In the genomic region with DNA sequence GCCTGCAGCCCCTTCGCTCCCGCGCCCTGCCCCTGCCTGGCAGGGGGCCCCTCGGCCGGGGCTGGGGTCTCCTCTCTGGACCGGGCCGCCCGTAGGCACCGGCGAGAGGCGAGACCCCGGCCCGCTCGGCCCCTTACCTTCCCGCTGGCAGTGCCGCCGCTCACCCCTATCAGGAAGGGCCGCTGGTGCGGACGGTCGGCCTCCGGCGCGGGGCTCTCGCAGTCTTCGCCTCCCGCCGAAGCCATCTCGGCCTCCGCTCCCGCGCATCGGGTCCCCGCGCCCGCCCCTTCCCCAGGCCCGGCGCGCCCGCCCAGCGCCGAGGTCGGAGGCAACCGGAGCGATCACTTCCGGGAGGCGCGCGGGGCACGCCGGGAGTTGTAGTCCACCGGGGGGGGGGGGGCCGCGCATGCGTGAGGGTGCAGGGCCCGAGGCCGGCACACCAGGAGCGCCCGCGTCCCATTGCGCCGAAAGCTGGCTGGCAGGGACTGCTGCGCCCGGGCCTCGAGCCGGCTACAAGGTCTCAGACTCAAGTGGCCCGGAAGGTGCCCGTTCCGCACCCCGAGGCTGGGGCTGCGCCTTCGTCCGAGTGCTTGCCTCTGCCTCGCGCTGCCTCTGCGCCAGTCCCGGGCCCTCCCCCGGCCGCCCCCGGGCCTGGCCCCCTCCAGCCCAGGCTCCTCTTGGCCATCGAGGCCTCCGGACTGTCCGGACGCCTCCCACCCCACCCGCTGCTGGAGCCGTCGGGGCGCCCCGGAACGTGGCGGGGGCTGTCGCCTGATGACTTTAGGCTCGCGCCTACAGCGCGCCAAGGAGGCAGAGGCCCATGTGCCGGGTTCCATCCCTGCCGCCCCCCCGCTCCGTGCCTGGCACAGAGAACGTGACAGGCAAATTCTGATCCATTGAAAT, we compare ENCODE assay signal across 8 cellular contexts. TPM values are rescaled to one million over a fixed set of nuclear protein-coding genes. Genes with fewer than 3 reads are reported as not detected.
DNase-seq lines count a peak whose midpoint lies in the region; ATAC-seq, FAIRE-seq and TF ChIP-seq lines count a peak whose summit lies in the region.

A gene (minus strand): TSS at position 334 of the 903 bp plus-strand sequence. CDS start 89 bp downstream, at position 245.

- no peak for TF ChIP-seq RAD21 in H1 (IDR thresholded peaks at IDR 0.05 in 1 of 2, conservative IDR thresholded peaks at IDR 0.05 in 1 of 2; ENCODE audit: low read depth in 2 of 2, low read length in 2 of 2)

- H3K56ac ChIP-seq in H1 (replicated peaks; ENCODE audit: insufficient read length, low read depth, low read length): peak within 1 kb of the TSS; percentile 39

- DNase-seq in CD4-positive, alpha-beta memory T cell: peak; percentile 72 to 76 (median 72)
- peak; percentile 62 to 75 for DNase-seq in HL-60 (ENCODE audit: low read depth in 1 of 2, low spot score in 1 of 2)
- DNase-seq in NOMO-1 treated with DMSO at 0.1 percent for 48 hours (lab: John Stamatoyannopoulos, UW; ENCODE audit: unreplicated experiment): peak; percentile 59
- peak; percentile 35 to 52 (median 48) for DNase-seq in activated CD8-positive, alpha-beta memory T cell treated with anti-CD3 and anti-CD28 coated beads for 48 hours (ENCODE audit: low read depth in 2 of 3, low spot score in 2 of 3)
- peak; percentile 49 to 86 for DNase-seq in H1 (ENCODE audit: low read depth in 1 of 2, low spot score in 2 of 2)
- DNase-seq in mesenchymal stem cell: peak; percentile 80
- DNase-seq in stimulated activated CD8-positive, alpha-beta memory T cell treated with anti-CD3 and anti-CD28 coated beads, Interleukin-12 subunit alpha, Interleukin-12 subunit beta, amount 100 ng/mL, for 24 hours (ENCODE audit: extremely low read depth): peak; percentile 40

- H3K36me3 Mint-ChIP-seq in CD4-positive, alpha-beta memory T cell: peaks cover 14 to 23% of the 10 kb centered on the region in 2 donors

- H3K4ac ChIP-seq in H1 (replicated peaks; ENCODE audit: insufficient read length, low read depth, low read length) (peak within 1 kb of the TSS; percentile 6), mesenchymal stem cell (ENCODE audit: low read depth in 1 of 2, low read length in 2 of 2) (peak within 1 kb of the TSS; percentile 80 to 91)

- H2BK15ac ChIP-seq in H1 (ENCODE audit: low read length) (no peak within 1 kb of the TSS), mesenchymal stem cell (ENCODE audit: low read depth, poor library complexity, severe bottlenecking) (peak within 1 kb of the TSS; percentile 74)

- 0 out of 2 replicates have a peak within 1 kb of the TSS, but pooled peaks have one; percentile 6 for H2BK20ac ChIP-seq in H1 (ENCODE audit: low read length)

- TF ChIP-seq POLR2A in H1 (IDR thresholded peaks at IDR 0.05; ENCODE audit: control extremely low read depth in 1 of 2, low read depth in 2 of 2, low read length in 2 of 2): peak in 1 of 2 experiments; percentile 72; a peak in 2 of 3 replicates

- H2AK5ac ChIP-seq in H1 (ENCODE audit: low read depth, low read length) (no peak within 1 kb of the TSS), mesenchymal stem cell (ENCODE audit: low read length, severe bottlenecking) (no peak within 1 kb of the TSS)

- peaks cover 5% of the 10 kb centered on the region; the same call in 1 of the 2 replicates for H3K23me2 ChIP-seq in H1 (ENCODE audit: low read depth, low read length)

- H4K8ac ChIP-seq in H1 (ENCODE audit: extremely low read depth, insufficient read depth, low read length) (peak within 1 kb of the TSS; percentile 35; the same call in 1 of the 2 replicates), mesenchymal stem cell (ENCODE audit: low read length) (peak within 1 kb of the TSS; percentile 100)

- peak within 1 kb of the TSS; percentile 69 for H3K27ac ChIP-seq in CD4-positive, alpha-beta memory T cell (ENCODE audit: low read depth, low read length)
- peak within 1 kb of the TSS; percentile 53 for H3K27ac ChIP-seq in HL-60 (replicated peaks)
- no peak within 1 kb of the TSS; the same call in 1 of the 2 replicates for H3K27ac ChIP-seq in H1 (ENCODE audit: low read depth, low read length)
- no peak within 1 kb of the TSS for H3K27ac ChIP-seq in mesenchymal stem cell (ENCODE audit: low read length, poor library complexity, severe bottlenecking)

- FAIRE-seq in H1 (lab: Jason Lieb, UNC): no peak

- H4K91ac ChIP-seq in H1 (replicated peaks; ENCODE audit: insufficient read length, low read length): no peak within 1 kb of the TSS
- peak within 1 kb of the TSS; percentile 71 for H4K91ac ChIP-seq in mesenchymal stem cell (ENCODE audit: low read length)

- H3K27me3 Mint-ChIP-seq in CD4-positive, alpha-beta memory T cell: no peaks in the 10 kb centered on the region

- H3K4me2 ChIP-seq in H1 (ENCODE audit: insufficient read depth in 1 of 2, low read depth in 2 of 2, low read length in 2 of 2) (peak within 1 kb of the TSS; percentile 74 to 98), mesenchymal stem cell (ENCODE audit: low read length, poor library complexity, severe bottlenecking) (peak within 1 kb of the TSS; percentile 88)

- H3K14ac ChIP-seq in H1 (ENCODE audit: insufficient read length): no peak within 1 kb of the TSS
- H3K14ac ChIP-seq in mesenchymal stem cell (ENCODE audit: low read length in 2 of 2): peak within 1 kb of the TSS in 1 of 2 experiments; percentile 89

- H3K36me3 ChIP-seq in CD4-positive, alpha-beta memory T cell (ENCODE audit: insufficient read depth, low read length): peaks cover 26% of the 10 kb centered on the region
- H3K36me3 ChIP-seq in H1 (ENCODE audit: control insufficient read depth in 2 of 4, insufficient read depth in 4 of 4, low read length in 3 of 4): peaks cover 12 to 19% (median 18%) of the 10 kb centered on the region in 4 experiments; a peak in 7 of 8 replicates
- peaks cover 33 to 34% of the 10 kb centered on the region in 2 experiments for H3K36me3 ChIP-seq in mesenchymal stem cell (ENCODE audit: control insufficient read depth in 1 of 2, insufficient read depth in 2 of 2, low read depth in 1 of 2, low read length in 2 of 2)

- POLR2A ChIA-PET in CD4-positive, alpha-beta memory T cell (lab: Charles Lee; ENCODE audit: partially characterized antibody): interaction anchor here (0.9 to 1.7 kb wide), 3 partner anchors 8 to 48 kb away, joined by 3 to 4 read pairs (median 4); no protein-coding TSS in a partner anchor
- POLR2A ChIA-PET in H1 (lab: Charles Lee; ENCODE audit: partially characterized antibody): interaction anchor here (0.6 to 1.6 kb wide), 4 partner anchors 11 to 34 kb away, joined by 3 to 7 read pairs (median 4); a partner anchor contains a TSS

- TF ChIP-seq EP300 in H1 (IDR thresholded peaks at IDR 0.05; ENCODE audit: borderline replicate concordance in 1 of 2, low read depth in 2 of 2, low read length in 2 of 2): no peak

- CTCF ChIA-PET in CD4-positive, alpha-beta memory T cell (lab: Charles Lee; ENCODE audit: partially characterized antibody): no interaction called here
- CTCF ChIA-PET in H1 (lab: Charles Lee; ENCODE audit: partially characterized antibody): no interaction called here

- H3K79me2 ChIP-seq in H1 (ENCODE audit: control insufficient read depth in 1 of 2, insufficient read depth in 2 of 2, low read length in 2 of 2): peaks cover 0 to 6% of the 10 kb centered on the region in 2 experiments; a peak in 1 of 4 replicates

- H2BK5ac ChIP-seq in H1 (ENCODE audit: low read depth, low read length) (no peak within 1 kb of the TSS), mesenchymal stem cell (ENCODE audit: low read depth, low read length, poor library complexity, severe bottlenecking) (no peak within 1 kb of the TSS)

- ATAC-seq in GM19438 (IDR thresholded peaks at IDR 0.05; ENCODE audit: low read depth, unreplicated experiment): peak; percentile 78

- no peak within 1 kb of the TSS for H4K5ac ChIP-seq in H1 (ENCODE audit: insufficient read length, low read depth, low read length)

- H3K4me3 Mint-ChIP-seq in CD4-positive, alpha-beta memory T cell: peak within 1 kb of the TSS; percentile 69 to 84 (median 74)

- no peaks in the 10 kb centered on the region for H3K9me3 ChIP-seq in CD4-positive, alpha-beta memory T cell (ENCODE audit: control insufficient read depth in 1 of 2, low read length in 2 of 2)
- no peaks in the 10 kb centered on the region for H3K9me3 ChIP-seq in H1 (ENCODE audit: insufficient read depth in 2 of 2, low read depth in 1 of 2, low read length in 1 of 2)
- no peaks in the 10 kb centered on the region for H3K9me3 ChIP-seq in mesenchymal stem cell (ENCODE audit: control insufficient read depth, low read length)

- H3K4me1 Mint-ChIP-seq in CD4-positive, alpha-beta memory T cell: peaks cover 12 to 52% (median 25%) of the 10 kb centered on the region in 4 donors

- H3K9me3 Mint-ChIP-seq in CD4-positive, alpha-beta memory T cell: no peaks in the 10 kb centered on the region

- TF ChIP-seq CTCF in HL-60 (IDR thresholded peaks at IDR 0.05; ENCODE audit: insufficient read depth, low read length) (no peak), H1 (IDR thresholded peaks at IDR 0.05; ENCODE audit: control extremely low read depth in 1 of 3, insufficient read depth in 1 of 3, low read depth in 1 of 3, low read length in 3 of 3) (no peak)

- H4K20me1 ChIP-seq in H1 (replicated peaks in 1 of 2; ENCODE audit: control insufficient read depth in 1 of 2, insufficient read depth in 2 of 2, low read length in 2 of 2): peaks cover 0 to 4% of the 10 kb centered on the region in 2 experiments

- H3K18ac ChIP-seq in H1 (ENCODE audit: extremely low read depth, low read length) (no peak within 1 kb of the TSS; the same call in 1 of the 2 replicates), mesenchymal stem cell (ENCODE audit: low read depth in 1 of 2, low read length in 2 of 2) (peak within 1 kb of the TSS; percentile 77 to 92)

- WGBS in H1 (ENCODE audit: extremely low coverage in 1 of 2, insufficient coverage in 1 of 2, insufficient read length in 1 of 2, insufficient replicate concordance in 2 of 2, low coverage in 1 of 2, low lambda C conversion rate in 2 of 2, missing lambda C conversion rate in 1 of 2), 2 experiments: 18% methylated on average over 49 of the region's 101 CpGs; no CpG with 5 or more reads in 1 of the 2 experiments
- WGBS in mesenchymal stem cell: 16% methylated on average over 87 of the region's 101 CpGs

- intact Hi-C loops in CD4-positive, alpha-beta memory T cell (cut with micrococcal nuclease): loop anchor here (1.0 kb wide), 3 partner anchors 30 to 406 kb away; a partner anchor contains a TSS

- no peaks in the 10 kb centered on the region for H3K27me3 ChIP-seq in CD4-positive, alpha-beta memory T cell (ENCODE audit: insufficient read depth, low read length)
- H3K27me3 ChIP-seq in HL-60 (ENCODE audit: insufficient read depth, poor library complexity, severe bottlenecking) (no peaks in the 10 kb centered on the region), H1 (replicated peaks in 1 of 4; ENCODE audit: control insufficient read depth in 3 of 4, extremely low read depth in 1 of 4, insufficient read depth in 3 of 4, low read length in 3 of 4) (no peaks in the 10 kb centered on the region), mesenchymal stem cell (ENCODE audit: control insufficient read depth in 1 of 2, insufficient read depth in 1 of 2, low read length in 2 of 2) (peaks cover 0 to 6% of the 10 kb centered on the region in 2 experiments)

- peak within 1 kb of the TSS in 6 of 7 donors; percentile 29 to 79 (median 54) for H3K27ac Mint-ChIP-seq in CD4-positive, alpha-beta memory T cell

- H3K79me1 ChIP-seq in H1 (ENCODE audit: low read depth, low read length): 0 out of 2 replicates have a peak, but pooled peaks cover 4% of the 10 kb centered on the region
- peaks cover 21% of the 10 kb centered on the region for H3K79me1 ChIP-seq in mesenchymal stem cell (replicated peaks; ENCODE audit: low read length, poor library complexity, severe bottlenecking)

- H3K4me1 ChIP-seq in CD4-positive, alpha-beta memory T cell (ENCODE audit: insufficient read depth, low read length): peaks cover 42% of the 10 kb centered on the region
- H3K4me1 ChIP-seq in H1 (replicated peaks in 1 of 4; ENCODE audit: control insufficient read depth in 3 of 4, insufficient read depth in 4 of 4, low read length in 3 of 4) (peaks cover 0 to 8% (median 4%) of the 10 kb centered on the region in 4 experiments; a peak in 6 of 7 replicates), mesenchymal stem cell (ENCODE audit: control insufficient read depth, insufficient read depth, low read depth, low read length) (peaks cover 16% of the 10 kb centered on the region)

- H2BK12ac ChIP-seq in H1 (ENCODE audit: low read depth, low read length) (no peak within 1 kb of the TSS), mesenchymal stem cell (ENCODE audit: low read length in 2 of 2) (no peak within 1 kb of the TSS)

- H2AFZ ChIP-seq in H1 (ENCODE audit: low read length): no peak within 1 kb of the TSS
- H2AFZ ChIP-seq in mesenchymal stem cell (ENCODE audit: low read depth, low read length): peak within 1 kb of the TSS; percentile 91

- H3K9ac ChIP-seq in H1 (replicated peaks in 1 of 4; ENCODE audit: extremely low read depth in 1 of 4, low read depth in 3 of 4, low read length in 3 of 4): peak within 1 kb of the TSS; percentile 58 to 94 (median 68); a peak in 6 of 7 replicates
- H3K9ac ChIP-seq in mesenchymal stem cell (ENCODE audit: low read length): peak within 1 kb of the TSS; percentile 92

- H2BK120ac ChIP-seq in H1 (replicated peaks; ENCODE audit: low read depth, low read length) (no peak within 1 kb of the TSS), mesenchymal stem cell (ENCODE audit: low read depth, low read length) (peak within 1 kb of the TSS; percentile 86)

- H3K23ac ChIP-seq in H1 (ENCODE audit: insufficient read length): no peak within 1 kb of the TSS
- H3K23ac ChIP-seq in mesenchymal stem cell (ENCODE audit: low read length in 2 of 2): peak within 1 kb of the TSS in 1 of 2 experiments; percentile 2

- H3K4me3 ChIP-seq in CD4-positive, alpha-beta memory T cell (ENCODE audit: low read length in 2 of 2): peak within 1 kb of the TSS in 1 of 2 donors; percentile 73
- H3K4me3 ChIP-seq in HL-60 (replicated peaks; ENCODE audit: insufficient read depth, low read length) (peak within 1 kb of the TSS; percentile 92), H1 (ENCODE audit: extremely low read depth in 1 of 4, insufficient read depth in 2 of 4, low read depth in 3 of 4, low read length in 4 of 4) (peak within 1 kb of the TSS; percentile 65 to 92 (median 72)), mesenchymal stem cell (ENCODE audit: insufficient read depth in 1 of 2, low read depth in 1 of 2, low read length in 2 of 2) (peak within 1 kb of the TSS; percentile 94 to 97)

RNA-seq across cellular contexts. Expression of the gene that starts here (rescaled TPM):
- total RNA-seq in CD4-positive, alpha-beta memory T cell: 10 to 100 TPM; 36.1 to 39.7 TPM
- polyA plus RNA-seq in CD4-positive, alpha-beta memory T cell: 10 to 100 TPM; 25.8 to 26.8 TPM
- 35.1 and 36.2 TPM in 2 replicates for total RNA-seq in H1 (2021; fragmentation: NEBNext Ultra II Directional; extraction: Animal tissue kit (Norgen Biotek cat#: 25700))
- polyA plus RNA-seq in H1 (2011; rRNA removed): 42.0 and 47.0 TPM in 2 replicates
- polyA plus RNA-seq in H1 (2011; cell fraction: cytosol; rRNA removed): 43.9 TPM
- polyA plus RNA-seq in H1 (2011; cell fraction: nucleus; rRNA removed): 55.2 TPM
- 27.7 to 42.8 TPM (median 39.0 TPM) in 4 replicates for polyA plus RNA-seq in H1 (2012, experiment 1 of 2)
- 37.9 TPM for polyA plus RNA-seq in H1 (2012, experiment 2 of 2)
- 18.6 TPM for polyA plus RNA-seq in H1 (2013, experiment 1 of 2)
- 19.0 TPM for polyA plus RNA-seq in H1 (2013, experiment 2 of 2)
- 26.7 and 27.2 TPM in 2 replicates for polyA minus RNA-seq in H1 (2011; rRNA and poly(A)+ RNA removed)
- polyA minus RNA-seq in H1 (2011; cell fraction: cytosol; rRNA and poly(A)+ RNA removed): 35.4 TPM
- 34.5 TPM for polyA minus RNA-seq in H1 (2011; cell fraction: nucleus; rRNA and poly(A)+ RNA removed)
- polyA plus RNA-seq in mesenchymal stem cell (2013, experiment 1 of 2): 14.0 TPM
- polyA plus RNA-seq in mesenchymal stem cell (2013, experiment 2 of 2): 14.2 TPM

Comparison
In these comparisons a context has a peak if more than half of its experiments do, and no peak if none do; other contexts are left out.
1. H3K27ac ChIP-seq: peak in CD4-positive, alpha-beta memory T cell (single experiment) and HL-60 (single experiment); none in H1 (single experiment) and mesenchymal stem cell (single experiment).
2. Peak in every context shown above with its lines, with median percentiles within 50 percentile points of each other: DNase-seq.